In genomic region chr6:26233608-26234420, GRCh38 we compare ENCODE assay signal across 8 cellular contexts.
A peak's percentile ranks its signal among the peaks of the same experiment; 100 is the strongest.
DNase-seq lines count a peak whose midpoint lies in the region; ATAC-seq lines count a peak whose summit lies in the region.

No MANE protein-coding gene starts in this region.

- no peaks in the 10 kb centered on the region for H3K9me3 Mint-ChIP-seq in activated naive CD8-positive, alpha-beta T cell (ENCODE audit: low read depth)

- peak overlapping the region; percentile 91 for H3K4me3 Mint-ChIP-seq in activated naive CD8-positive, alpha-beta T cell

- ATAC-seq in HG03066 (IDR thresholded peaks at IDR 0.05; ENCODE audit: low read depth, unreplicated experiment), result peak; percentile 43
- ATAC-seq in left cardiac atrium, result peak; percentile 67 to 69
- ATAC-seq in HG03457 (IDR thresholded peaks at IDR 0.05; ENCODE audit: unreplicated experiment), result no peak

- H3K36me3 Mint-ChIP-seq in activated naive CD8-positive, alpha-beta T cell, result no peaks in the 10 kb centered on the region

- no peaks in the 10 kb centered on the region for H3K27me3 Mint-ChIP-seq in activated naive CD8-positive, alpha-beta T cell

- H3K4me1 Mint-ChIP-seq in activated naive CD8-positive, alpha-beta T cell (ENCODE audit: low read depth), result peaks cover 35% of the 10 kb centered on the region

- intact Hi-C loops in left cardiac atrium (cut with DNase I), result no loop called here

- H3K27ac Mint-ChIP-seq in activated naive CD8-positive, alpha-beta T cell, result peak overlapping the region; percentile 99

- DNase-seq in activated gamma-delta T cell treated with Interleukin-2 at 50 U/mL for 16 hours (peak; percentile 64), activated gamma-delta T cell (lab: John Stamatoyannopoulos, UW) (no peak), RPMI8226 (peak; percentile 91), left cardiac atrium (no peak), retina (peak; percentile 83)

Comparison
In these comparisons a context has a peak if more than half of its experiments do, and no peak if none do; other contexts are left out.
1. DNase-seq: peak in activated gamma-delta T cell treated with Interleukin-2 at 50 U/mL for 16 hours (single experiment), RPMI8226 (single experiment) and retina (single experiment); none in activated gamma-delta T cell (single experiment) and left cardiac atrium (single experiment).